Comparison of ENCODE assay signal across 23 cellular contexts in genomic region chr12:30698346-30698745, GRCh38. TPM values are rescaled to one million over a fixed set of nuclear protein-coding genes. Genes with fewer than 3 reads are reported as not detected.
DNase-seq lines count a peak whose midpoint lies in the region; ATAC-seq and TF ChIP-seq lines count a peak whose summit lies in the region.
"Had no signal": no experiment of that assay in that cellular context is flagged by ENCODE, and none has a peak within 500 bp of the region (broad histone marks: within the 10 kb centered on the region; RNA-seq: fewer than 3 reads in every experiment).

No MANE protein-coding gene starts in this region.

- no peak for DNase-seq in CD4-positive, CD25-positive, alpha-beta regulatory T cell
- peak; percentile 51 for DNase-seq in COLO829 (ENCODE audit: low spot score)
- DNase-seq in activated CD8-positive, alpha-beta T cell treated with anti-CD3 and anti-CD28 coated beads, Interleukin-2, amount 10 ng/mL, durations not matched to agents 7 days and 5 days = no peak
- no peak for DNase-seq in gastrocnemius medialis
- no peak for DNase-seq in stimulated activated naive CD8-positive, alpha-beta T cell treated with anti-CD3 and anti-CD28 coated beads, Interleukin-15, amount 100 ng/mL, for 72 hours
- DNase-seq: 8988T; ACHN; AML-193; BE2C; CD8-positive, alpha-beta T cell; DMS 273 treated with DMSO at 0.1 percent for 48 hours; DMS79; EL; GDM1; GM23248; H7; HCEC 1CT had no signal

- peaks cover 11 to 32% (median 21%) of the 10 kb centered on the region in 4 donors for H3K4me1 Mint-ChIP-seq in CD4-positive, CD25-positive, alpha-beta regulatory T cell
- H3K4me1 Mint-ChIP-seq in brain = peaks cover 34% of the 10 kb centered on the region
- H3K4me1 Mint-ChIP-seq in nephron = peaks cover 54% of the 10 kb centered on the region
- peaks cover 18% of the 10 kb centered on the region for H3K4me1 Mint-ChIP-seq in activated CD8-positive, alpha-beta T cell treated with anti-CD3 and anti-CD28 coated beads, Interleukin-2, amount 10 ng/mL, durations not matched to agents 7 days and 5 days (ENCODE audit: low read depth)
- H3K4me1 Mint-ChIP-seq in stimulated activated naive CD8-positive, alpha-beta T cell treated with anti-CD3 and anti-CD28 coated beads, Interleukin-15, amount 100 ng/mL, for 72 hours = peaks cover 25% of the 10 kb centered on the region

- no peak overlapping the region for H3K4me3 ChIP-seq in CD4-positive, CD25-positive, alpha-beta regulatory T cell (ENCODE audit: low read depth, low read length)
- H3K4me3 ChIP-seq in gastrocnemius medialis = no peak overlapping the region
- H3K4me3 ChIP-seq: A549; BLaER1 treated with 17β-estradiol and CSF1 and Interleukin-3, amounts not matched to agents 10 nM and 100 nM; GM12878; GM23248 had no signal

- no peak for TF ChIP-seq CTCF in brain (conservative IDR thresholded peaks at IDR 0.05)
- no peak for TF ChIP-seq CTCF in nephron (IDR thresholded peaks at IDR 0.05; ENCODE audit: unreplicated experiment in 3 of 3)
- no peak for TF ChIP-seq CTCF in gastrocnemius medialis (IDR thresholded peaks at IDR 0.05 in 4 of 5, conservative IDR thresholded peaks at IDR 0.05 in 1 of 5)

- peaks cover 26% of the 10 kb centered on the region for H3K4me1 ChIP-seq in CD4-positive, CD25-positive, alpha-beta regulatory T cell (ENCODE audit: control insufficient read depth, insufficient read depth, low read length, poor library complexity, severe bottlenecking)
- peaks cover 14 to 19% of the 10 kb centered on the region in 2 donors for H3K4me1 ChIP-seq in gastrocnemius medialis
- H3K4me1 ChIP-seq: BE2C had no signal

- no peak for ATAC-seq in CD4-positive, CD25-positive, alpha-beta regulatory T cell (ENCODE audit: low read depth in 2 of 2)
- ATAC-seq in activated CD8-positive, alpha-beta T cell treated with anti-CD3 and anti-CD28 coated beads, Interleukin-2, amount 10 ng/mL, durations not matched to agents 7 days and 5 days = no peak
- ATAC-seq in gastrocnemius medialis = no peak
- ATAC-seq in stimulated activated naive CD8-positive, alpha-beta T cell treated with anti-CD3 and anti-CD28 coated beads, Interleukin-15, amount 100 ng/mL, for 72 hours = no peak
- ATAC-seq: A549; CD8-positive, alpha-beta T cell; GM12878 had no signal

- CTCF ChIA-PET in activated CD8-positive, alpha-beta T cell treated with anti-CD3 and anti-CD28 coated beads, Interleukin-2, amount 10 ng/mL, durations not matched to agents 7 days and 5 days (lab: Charles Lee) = interaction anchor here (1.2 kb wide), 1 partner anchor 97 kb away, joined by 3 read pairs; no protein-coding TSS in a partner anchor

- H3K36me3 Mint-ChIP-seq in CD4-positive, CD25-positive, alpha-beta regulatory T cell = no peaks in the 10 kb centered on the region
- H3K36me3 Mint-ChIP-seq in brain (no peaks in the 10 kb centered on the region), nephron (ENCODE audit: low read depth) (no peaks in the 10 kb centered on the region)
- H3K36me3 Mint-ChIP-seq in activated CD8-positive, alpha-beta T cell treated with anti-CD3 and anti-CD28 coated beads, Interleukin-2, amount 10 ng/mL, durations not matched to agents 7 days and 5 days (ENCODE audit: low read depth) = no peaks in the 10 kb centered on the region
- H3K36me3 Mint-ChIP-seq: CD14-positive monocyte had no signal

- H3K27me3 ChIP-seq in CD4-positive, CD25-positive, alpha-beta regulatory T cell (ENCODE audit: control insufficient read depth, insufficient read depth, low read length) = peaks cover 2% of the 10 kb centered on the region
- no peaks in the 10 kb centered on the region for H3K27me3 ChIP-seq in gastrocnemius medialis
- H3K27me3 ChIP-seq: BE2C; BLaER1 treated with 17β-estradiol and CSF1 and Interleukin-3, amounts not matched to agents 10 nM and 100 nM had no signal

- no peak overlapping the region for H3K27ac ChIP-seq in CD4-positive, CD25-positive, alpha-beta regulatory T cell (ENCODE audit: insufficient read depth, low read length, poor library complexity, severe bottlenecking)
- no peak overlapping the region for H3K27ac ChIP-seq in gastrocnemius medialis
- H3K27ac ChIP-seq: A549; BLaER1 treated with 17β-estradiol and CSF1 and Interleukin-3, amounts not matched to agents 10 nM and 100 nM; GM23248 had no signal

- H3K9me3 ChIP-seq in CD4-positive, CD25-positive, alpha-beta regulatory T cell (ENCODE audit: control insufficient read depth in 2 of 2, low read length in 2 of 2) = no peaks in the 10 kb centered on the region
- H3K9me3 ChIP-seq in gastrocnemius medialis = no peaks in the 10 kb centered on the region
- H3K9me3 ChIP-seq: A549; BE2C; BLaER1 treated with 17β-estradiol and CSF1 and Interleukin-3, amounts not matched to agents 10 nM and 100 nM had no signal

- intact Hi-C loops in gastrocnemius medialis (cut with DNase I; ENCODE audit: low total_unique reads) = loop anchor here (5.0 to 10.0 kb wide), 3 partner anchors 109 to 1026 kb away; partner anchors contain the start of genes AMN1 and DDX11

- H3K27ac Mint-ChIP-seq in CD4-positive, CD25-positive, alpha-beta regulatory T cell = no peak overlapping the region
- no peak overlapping the region for H3K27ac Mint-ChIP-seq in brain
- no peak overlapping the region for H3K27ac Mint-ChIP-seq in nephron
- no peak overlapping the region for H3K27ac Mint-ChIP-seq in activated CD8-positive, alpha-beta T cell treated with anti-CD3 and anti-CD28 coated beads, Interleukin-2, amount 10 ng/mL, durations not matched to agents 7 days and 5 days
- peak overlapping the region in 1 of 2 donors; percentile 2 for H3K27ac Mint-ChIP-seq in stimulated activated naive CD8-positive, alpha-beta T cell treated with anti-CD3 and anti-CD28 coated beads, Interleukin-15, amount 100 ng/mL, for 72 hours
- H3K27ac Mint-ChIP-seq: CD14-positive monocyte; CD8-positive, alpha-beta T cell had no signal

- H3K27me3 Mint-ChIP-seq in CD4-positive, CD25-positive, alpha-beta regulatory T cell = peaks cover 5% of the 10 kb centered on the region
- H3K27me3 Mint-ChIP-seq in brain (peaks cover 10% of the 10 kb centered on the region), nephron (ENCODE audit: low read depth) (peaks cover 6% of the 10 kb centered on the region)
- peaks cover 12% of the 10 kb centered on the region for H3K27me3 Mint-ChIP-seq in activated CD8-positive, alpha-beta T cell treated with anti-CD3 and anti-CD28 coated beads, Interleukin-2, amount 10 ng/mL, durations not matched to agents 7 days and 5 days (ENCODE audit: low read depth)
- H3K27me3 Mint-ChIP-seq in stimulated activated naive CD8-positive, alpha-beta T cell treated with anti-CD3 and anti-CD28 coated beads, Interleukin-15, amount 100 ng/mL, for 72 hours = no peaks in the 10 kb centered on the region

- POLR2A ChIA-PET in activated CD8-positive, alpha-beta T cell treated with anti-CD3 and anti-CD28 coated beads, Interleukin-2, amount 10 ng/mL, durations not matched to agents 7 days and 5 days (lab: Charles Lee) = no interaction called here

- H3K4me3 Mint-ChIP-seq in CD4-positive, CD25-positive, alpha-beta regulatory T cell = peak overlapping the region in 3 of 4 donors; percentile 31 to 86 (median 46)
- H3K4me3 Mint-ChIP-seq in brain (peak overlapping the region in 3 of 5 experiments; percentile 18 to 68 (median 25)), nephron (peak overlapping the region; percentile 9 to 60 (median 52))
- no peak overlapping the region for H3K4me3 Mint-ChIP-seq in activated CD8-positive, alpha-beta T cell treated with anti-CD3 and anti-CD28 coated beads, Interleukin-2, amount 10 ng/mL, durations not matched to agents 7 days and 5 days
- H3K4me3 Mint-ChIP-seq in stimulated activated naive CD8-positive, alpha-beta T cell treated with anti-CD3 and anti-CD28 coated beads, Interleukin-15, amount 100 ng/mL, for 72 hours = no peak overlapping the region
- H3K4me3 Mint-ChIP-seq: CD14-positive monocyte had no signal

- no peaks in the 10 kb centered on the region for H3K36me3 ChIP-seq in CD4-positive, CD25-positive, alpha-beta regulatory T cell (ENCODE audit: control insufficient read depth, insufficient read depth, low read length)
- H3K36me3 ChIP-seq in gastrocnemius medialis = no peaks in the 10 kb centered on the region
- H3K36me3 ChIP-seq: BE2C; BLaER1 treated with 17β-estradiol and CSF1 and Interleukin-3, amounts not matched to agents 10 nM and 100 nM had no signal

- no peak for TF ChIP-seq POLR2A in gastrocnemius medialis (IDR thresholded peaks at IDR 0.05)

- in situ Hi-C loops in gastrocnemius medialis (cut with MboI; ENCODE audit: low sequenced_read_pairs in 4 of 4) = loop anchor here in 1 of 4 donors (25.0 kb wide), 1 partner anchor 1336 kb away; no protein-coding TSS in a partner anchor

- no peaks in the 10 kb centered on the region for H3K9me3 Mint-ChIP-seq in CD4-positive, CD25-positive, alpha-beta regulatory T cell
- H3K9me3 Mint-ChIP-seq in brain (no peaks in the 10 kb centered on the region), nephron (no peaks in the 10 kb centered on the region)
- no peaks in the 10 kb centered on the region for H3K9me3 Mint-ChIP-seq in activated CD8-positive, alpha-beta T cell treated with anti-CD3 and anti-CD28 coated beads, Interleukin-2, amount 10 ng/mL, durations not matched to agents 7 days and 5 days (ENCODE audit: insufficient read depth)
- H3K9me3 Mint-ChIP-seq in stimulated activated naive CD8-positive, alpha-beta T cell treated with anti-CD3 and anti-CD28 coated beads, Interleukin-15, amount 100 ng/mL, for 72 hours = no peaks in the 10 kb centered on the region
- H3K9me3 Mint-ChIP-seq: CD8-positive, alpha-beta T cell had no signal

RNA-seq across cellular contexts. Expression of gene IPO8, which starts 2.7 kb away (rescaled TPM):
- 30.4 TPM for total RNA-seq in CD4-positive, CD25-positive, alpha-beta regulatory T cell
- 10 to 100 TPM; 13.8 to 19.0 (median 17.1) TPM for polyA plus RNA-seq in CD4-positive, CD25-positive, alpha-beta regulatory T cell
- polyA plus RNA-seq in brain (ENCODE audit: insufficient read depth, low read depth, low replicate concordance) = 22.2 TPM
- total RNA-seq in activated CD8-positive, alpha-beta T cell treated with anti-CD3 and anti-CD28 coated beads, Interleukin-2, amount 10 ng/mL, durations not matched to agents 7 days and 5 days = 10 to 100 TPM; 50.8 to 52.2 TPM
- 10 to 100 TPM; 20.6 to 38.3 (median 26.1) TPM for total RNA-seq in gastrocnemius medialis

RNA-seq across cellular contexts. Expression of gene CAPRIN2, which starts 56.4 kb away (rescaled TPM):
- total RNA-seq in CD4-positive, CD25-positive, alpha-beta regulatory T cell = 29.9 TPM
- polyA plus RNA-seq in CD4-positive, CD25-positive, alpha-beta regulatory T cell = 10 to 100 TPM in 1 of 4 donors, 1 to 10 TPM in 3; 5.6 to 11.6 (median 8.1) TPM
- polyA plus RNA-seq in brain (ENCODE audit: insufficient read depth, low read depth, low replicate concordance) = 4.2 TPM
- 10 to 100 TPM in 1 of 2 experiments, 1 to 10 TPM in 1; 8.9 to 10.7 TPM for total RNA-seq in activated CD8-positive, alpha-beta T cell treated with anti-CD3 and anti-CD28 coated beads, Interleukin-2, amount 10 ng/mL, durations not matched to agents 7 days and 5 days
- total RNA-seq in gastrocnemius medialis = 10 to 100 TPM in 1 of 4 donors, 1 to 10 TPM in 3; 6.3 to 21.1 (median 7.2) TPM

Comparison
In these comparisons a context has a peak if more than half of its experiments do, and no peak if none do; other contexts are left out.
1. H3K4me3 Mint-ChIP-seq: peak in CD4-positive, CD25-positive, alpha-beta regulatory T cell (3 of 4), brain (3 of 5) and nephron (3 of 3); none in activated CD8-positive, alpha-beta T cell treated with anti-CD3 and anti-CD28 coated beads, Interleukin-2, amount 10 ng/mL, durations not matched to agents 7 days and 5 days (single experiment) and stimulated activated naive CD8-positive, alpha-beta T cell treated with anti-CD3 and anti-CD28 coated beads, Interleukin-15, amount 100 ng/mL, for 72 hours (0 of 2).